ENCODE assay signal across 1 cellular context in genomic region chr1:111615874-111616715, GRCh38.
TF ChIP-seq lines count a peak whose summit lies in the region.

No MANE protein-coding gene starts in this region.

TF ChIP-seq in IMR-90, 13 proteins besides CTCF, POLR2A, EP300 and RAD21 (continued from another document):
- TF ChIP-seq, protein P1, sequence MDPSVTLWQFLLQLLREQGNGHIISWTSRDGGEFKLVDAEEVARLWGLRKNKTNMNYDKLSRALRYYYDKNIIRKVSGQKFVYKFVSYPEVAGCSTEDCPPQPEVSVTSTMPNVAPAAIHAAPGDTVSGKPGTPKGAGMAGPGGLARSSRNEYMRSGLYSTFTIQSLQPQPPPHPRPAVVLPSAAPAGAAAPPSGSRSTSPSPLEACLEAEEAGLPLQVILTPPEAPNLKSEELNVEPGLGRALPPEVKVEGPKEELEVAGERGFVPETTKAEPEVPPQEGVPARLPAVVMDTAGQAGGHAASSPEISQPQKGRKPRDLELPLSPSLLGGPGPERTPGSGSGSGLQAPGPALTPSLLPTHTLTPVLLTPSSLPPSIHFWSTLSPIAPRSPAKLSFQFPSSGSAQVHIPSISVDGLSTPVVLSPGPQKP (IDR thresholded peaks at IDR 0.05; ENCODE audit: borderline replicate concordance, low read depth, low read length), result no peak
- TF ChIP-seq FOS (IDR thresholded peaks at IDR 0.05; ENCODE audit: low read depth, low read length), result no peak
- TF ChIP-seq CEBPB (IDR thresholded peaks at IDR 0.05; ENCODE audit: low read depth, low read length), result no peak
- TF ChIP-seq SMC3 (IDR thresholded peaks at IDR 0.05; ENCODE audit: low read depth, low read length), result no peak
